29 cellular contexts compared by ENCODE assay signal in genomic region chr4:169523796-169524195, GRCh38.
"Had no signal": no experiment of that assay in that cellular context is flagged by ENCODE, and none has a peak within 500 bp of the region (broad histone marks: within the 10 kb centered on the region; RNA-seq: fewer than 3 reads in every experiment).

No MANE protein-coding gene starts in this region.

- H2AFZ ChIP-seq: parathyroid adenoma had no signal

- H3K4me3 ChIP-seq: psoas muscle, skin epidermis, smooth muscle cell, spleen, suprapubic skin, testis, tibial artery, transverse colon, upper lobe of right lung, uterus had no signal

- H3K27ac ChIP-seq: neutrophil, parathyroid adenoma, psoas muscle, skin epidermis, spleen, suprapubic skin, testis, tibial artery, transverse colon, upper lobe of right lung, uterus had no signal

- H3K36me3 ChIP-seq: neutrophil, upper lobe of right lung, uterus had no signal

- H3K9ac ChIP-seq: parathyroid adenoma had no signal

- DNase-seq: naive thymus-derived CD8-positive, alpha-beta T cell; nephron progenitor cell; nucleus accumbens; posterior cingulate gyrus; psoas muscle; right cardiac atrium; spleen; stimulated activated CD4-positive, alpha-beta T cell treated with anti-CD3 and anti-CD28 coated beads, Interleukin-12 subunit alpha, Interleukin-12 subunit beta, amount 100 ng/mL, for 4 hours; stimulated activated CD4-positive, alpha-beta T cell treated with anti-CD3 and anti-CD28 coated beads, Interleukin-1b, Interleukin-23, amount 100 ng/mL, for 48 hours; stimulated activated CD4-positive, alpha-beta T cell treated with anti-CD3 and anti-CD28 coated beads, Interleukin-4, amount 100 ng/mL, for 1 hour; stimulated activated CD4-positive, alpha-beta T cell treated with anti-CD3 and anti-CD28 coated beads, Interleukin-4, amount 100 ng/mL, for 4 hours; stimulated activated CD8-positive, alpha-beta memory T cell treated with anti-CD3 and anti-CD28 coated beads, Interleukin-4, amount 100 ng/mL, for 48 hours; stimulated activated naive CD4-positive, alpha-beta T cell; stimulated activated naive CD8-positive, alpha-beta T cell treated with anti-CD3 and anti-CD28 coated beads, Interleukin-15, amount 100 ng/mL, for 72 hours; stimulated activated naive CD8-positive, alpha-beta T cell treated with anti-CD3 and anti-CD28 coated beads, Interleukin-15, Interleukin-2, amounts not matched to agents 100 U/mL and 50 U/mL, for 24 hours; substantia nigra; testis; tibial artery; transverse colon; upper lobe of right lung; uterus had no signal

- H3K9me3 ChIP-seq: neutrophil, psoas muscle, spleen, suprapubic skin, testis, tibial artery, transverse colon, upper lobe of right lung, uterus had no signal

- ATAC-seq: naive thymus-derived CD8-positive, alpha-beta T cell; natural killer cell treated with Interleukin-12 subunit alpha and Interleukin-12 subunit beta and Interleukin-15 and Interleukin-18, amount 100 ng/mL, for 72 hours; psoas muscle; right cardiac atrium; sciatic nerve; stimulated activated memory B cell treated with anti-CD40 and anti-IgM and Interleukin-4, amounts not matched to agents 10 μg/mL and 1 μg/mL and 100 μg/mL, for 72 hours; stimulated activated naive CD8-positive, alpha-beta T cell treated with anti-CD3 and anti-CD28 coated beads, Interleukin-15, amount 100 ng/mL, for 72 hours; stimulated activated naive CD8-positive, alpha-beta T cell treated with anti-CD3 and anti-CD28 coated beads, Interleukin-15, Interleukin-2, amounts not matched to agents 100 U/mL and 50 U/mL, for 24 hours; upper lobe of right lung had no signal

- H3K27me3 ChIP-seq: neutrophil, spleen, suprapubic skin, testis, tibial artery, transverse colon, upper lobe of right lung, uterus had no signal

- H3K4me1 ChIP-seq: parathyroid adenoma, psoas muscle, spleen, suprapubic skin, testis, tibial artery, transverse colon, upper lobe of right lung, uterus had no signal

- H3K4me2 ChIP-seq: smooth muscle cell had no signal

- H3K79me2 ChIP-seq: parathyroid adenoma had no signal
